In genomic region chr2:33042819-33043218, GRCh38 we compare ENCODE assay signal across 23 cellular contexts.
DNase-seq lines count a peak whose midpoint lies in the region; ATAC-seq and TF ChIP-seq lines count a peak whose summit lies in the region.
"Had no signal": no experiment of that assay in that cellular context is flagged by ENCODE, and none has a peak within 500 bp of the region (broad histone marks: within the 10 kb centered on the region; RNA-seq: fewer than 3 reads in every experiment).

No MANE protein-coding gene starts in this region.

- peaks cover 3% of the 10 kb centered on the region; the same call in 1 of the 2 replicates for H3K79me2 ChIP-seq in SK-N-SH (ENCODE audit: insufficient read depth)

- H3K27me3 ChIP-seq in SK-N-SH (ENCODE audit: insufficient read depth) = no peaks in the 10 kb centered on the region
- no peaks in the 10 kb centered on the region for H3K27me3 ChIP-seq in gastroesophageal sphincter
- no peaks in the 10 kb centered on the region for H3K27me3 ChIP-seq in muscle layer of colon (ENCODE audit: control insufficient read depth in 1 of 2, insufficient read depth in 2 of 2, low read length in 2 of 2)
- no peaks in the 10 kb centered on the region for H3K27me3 ChIP-seq in vagina
- H3K27me3 ChIP-seq: BLaER1 had no signal

- no peaks in the 10 kb centered on the region for H3F3A ChIP-seq in SK-N-SH (replicated peaks; ENCODE audit: insufficient read depth)

- H3K9ac ChIP-seq in SK-N-SH (no peak overlapping the region), muscle layer of colon (ENCODE audit: low read length) (no peak overlapping the region)
- H3K9ac ChIP-seq: BLaER1 had no signal

- CTCF ChIA-PET in SK-N-SH (lab: Yijun Ruan, JAX) = interaction anchor here (0.6 to 1.7 kb wide), 2 partner anchors 9 to 317 kb away, joined by 3 to 10 read pairs; no protein-coding TSS in a partner anchor

- H3K27ac ChIP-seq in SK-N-SH (ENCODE audit: low read depth in 2 of 2, low read length in 1 of 2) = no peak overlapping the region
- peak overlapping the region; percentile 10 to 79 (median 66) for H3K27ac ChIP-seq in gastroesophageal sphincter
- peak overlapping the region; percentile 24 for H3K27ac ChIP-seq in muscle layer of colon (ENCODE audit: low read depth, low read length)
- peak overlapping the region; percentile 20 for H3K27ac ChIP-seq in vagina
- H3K27ac ChIP-seq: 22Rv1, BLaER1 had no signal

- no peak overlapping the region for H2AFZ ChIP-seq in SK-N-SH (ENCODE audit: low read depth)
- H2AFZ ChIP-seq: GM23338 had no signal

- ATAC-seq in SK-N-SH treated with all-trans-retinoic acid at 6 μM for 48 hours (peak; percentile 47; the same call in 2 of the 3 replicates), gastroesophageal sphincter (no peak), GM18870 (IDR thresholded peaks at IDR 0.05; ENCODE audit: unreplicated experiment) (no peak)
- no peak for ATAC-seq in stimulated activated naive CD8-positive, alpha-beta T cell treated with anti-CD3 and anti-CD28 coated beads, Interleukin-15, Interleukin-2, amounts not matched to agents 100 U/mL and 50 U/mL, for 24 hours
- ATAC-seq: GM23338, Panc1 had no signal

- no peaks in the 10 kb centered on the region for H3K4me1 ChIP-seq in SK-N-SH (ENCODE audit: control insufficient read depth in 1 of 2, insufficient read depth in 2 of 2, low read depth in 1 of 2, low read length in 1 of 2)
- peaks cover 0 to 54% (median 9%) of the 10 kb centered on the region in 3 donors for H3K4me1 ChIP-seq in gastroesophageal sphincter
- H3K4me1 ChIP-seq in muscle layer of colon (ENCODE audit: insufficient read depth, low read length) = peaks cover 21% of the 10 kb centered on the region
- H3K4me1 ChIP-seq in vagina = peaks cover 9% of the 10 kb centered on the region
- H3K4me1 ChIP-seq: BLaER1, HAP-1 had no signal

- 71% methylated on average over 3 of the region's 3 CpGs for WGBS in SK-N-SH (ENCODE audit: low lambda C conversion rate)
- 76 to 77% methylated on average over 3 of the region's 3 CpGs for WGBS in gastroesophageal sphincter (ENCODE audit: low coverage in 1 of 2), 2 donors

- TF ChIP-seq EP300 in SK-N-SH (IDR thresholded peaks at IDR 0.05; ENCODE audit: borderline replicate concordance in 1 of 2, low read depth in 1 of 2, low read length in 1 of 2) (no peak), gastroesophageal sphincter (IDR thresholded peaks at IDR 0.05) (no peak)

- H3K4me3 ChIP-seq in SK-N-SH (ENCODE audit: low read depth in 2 of 2, low read length in 1 of 2) = no peak overlapping the region
- no peak overlapping the region for H3K4me3 ChIP-seq in gastroesophageal sphincter
- no peak overlapping the region for H3K4me3 ChIP-seq in muscle layer of colon (ENCODE audit: low read depth in 1 of 2, low read length in 2 of 2)
- H3K4me3 ChIP-seq in vagina = no peak overlapping the region
- H3K4me3 ChIP-seq: BLaER1, GM23338, HAP-1 had no signal

- TF ChIP-seq POLR2A in gastroesophageal sphincter (IDR thresholded peaks at IDR 0.05) = no peak
- no peak for TF ChIP-seq POLR2A in vagina (IDR thresholded peaks at IDR 0.05)

- no peak overlapping the region for H3K4me2 ChIP-seq in SK-N-SH
- H3K4me2 ChIP-seq: BLaER1, GM23338 had no signal

- TF ChIP-seq RAD21 in SK-N-SH (IDR thresholded peaks at IDR 0.05; ENCODE audit: low read length) = no peak

- TF ChIP-seq CTCF in SK-N-SH (IDR thresholded peaks at IDR 0.05) = no peak
- TF ChIP-seq CTCF in gastroesophageal sphincter (IDR thresholded peaks at IDR 0.05) = no peak
- no peak for TF ChIP-seq CTCF in vagina (IDR thresholded peaks at IDR 0.05)

- no peaks in the 10 kb centered on the region for H4K20me1 ChIP-seq in SK-N-SH (ENCODE audit: insufficient read depth)
- H4K20me1 ChIP-seq: BLaER1 had no signal

- DNase-seq in SK-N-SH = no peak
- DNase-seq in vagina (ENCODE audit: extremely low spot score in 2 of 2) = no peak
- DNase-seq in stimulated activated naive CD8-positive, alpha-beta T cell treated with anti-CD3 and anti-CD28 coated beads, Interleukin-15, Interleukin-2, amounts not matched to agents 100 U/mL and 50 U/mL, for 24 hours = no peak
- DNase-seq in globus pallidus (ENCODE audit: low spot score) = no peak
- DNase-seq: ACHN; CD4-positive, alpha-beta memory T cell; KG1; NCI-H1105 treated with DMSO at 0.1 percent for 48 hours; NCI-H2029 treated with DMSO at 0.1 percent for 48 hours; NCI-H345; NCI-H524; NCI-H774; NK-92 treated with Interleukin-12 subunit alpha and Interleukin-12 subunit beta, amount 100 ng/mL, for 24 hours; SIG-M5 had no signal

- intact Hi-C loops in vagina (cut with DNase I) = no loop called here

- H3K9me3 ChIP-seq in SK-N-SH (no peaks in the 10 kb centered on the region), gastroesophageal sphincter (no peaks in the 10 kb centered on the region), muscle layer of colon (ENCODE audit: low read length) (no peaks in the 10 kb centered on the region), vagina (no peaks in the 10 kb centered on the region)
- H3K9me3 ChIP-seq: BLaER1, HAP-1 had no signal

- no peaks in the 10 kb centered on the region for H3K36me3 ChIP-seq in SK-N-SH (replicated peaks in 1 of 2; ENCODE audit: control insufficient read depth in 1 of 2, insufficient read depth in 2 of 2, low read length in 1 of 2)
- H3K36me3 ChIP-seq in gastroesophageal sphincter = no peaks in the 10 kb centered on the region
- no peaks in the 10 kb centered on the region for H3K36me3 ChIP-seq in muscle layer of colon (ENCODE audit: insufficient read depth, low read length)
- H3K36me3 ChIP-seq in vagina = no peaks in the 10 kb centered on the region
- H3K36me3 ChIP-seq: BLaER1, HAP-1 had no signal

- POLR2A ChIA-PET in SK-N-SH (lab: Yijun Ruan, JAX) = no interaction called here

- no peaks in the 10 kb centered on the region for H3K9me2 ChIP-seq in SK-N-SH

TF ChIP-seq in SK-N-SH treated with all-trans-retinoic acid at 6 μM for 48 hours, 23 proteins besides CTCF, POLR2A, EP300 and RAD21 (continues in another document):
- no peak for TF ChIP-seq CSRNP3 (CRISPR knock-in tag; IDR thresholded peaks at IDR 0.05)
- no peak for TF ChIP-seq CREB5 (CRISPR knock-in tag; IDR thresholded peaks at IDR 0.05; ENCODE audit: low read depth)
- no peak for TF ChIP-seq OSR1 (CRISPR knock-in tag; IDR thresholded peaks at IDR 0.05)
- TF ChIP-seq ARNTL (CRISPR knock-in tag; IDR thresholded peaks at IDR 0.05; ENCODE audit: borderline replicate concordance, low read depth) = no peak
- TF ChIP-seq ZNF8 (CRISPR knock-in tag; IDR thresholded peaks at IDR 0.05) = no peak
- TF ChIP-seq ZC3H10 (CRISPR knock-in tag; IDR thresholded peaks at IDR 0.05) = no peak

TF ChIP-seq in SK-N-SH, 30 proteins besides CTCF, POLR2A, EP300 and RAD21:
- TF ChIP-seq YY1 (IDR thresholded peaks at IDR 0.05; ENCODE audit: low read depth) = no peak
- TF ChIP-seq NFIC (IDR thresholded peaks at IDR 0.05; ENCODE audit: borderline replicate concordance) = no peak
- no peak for TF ChIP-seq FOSL2 (IDR thresholded peaks at IDR 0.05; ENCODE audit: borderline replicate concordance, low read depth)
- TF ChIP-seq ZBTB33 (IDR thresholded peaks at IDR 0.05; ENCODE audit: borderline replicate concordance, low read depth) = no peak
- no peak for TF ChIP-seq ELF1 (IDR thresholded peaks at IDR 0.05)

Comparison
In these comparisons a context has a peak if more than half of its experiments do, and no peak if none do; other contexts are left out.
1. H3K27ac ChIP-seq: peak in gastroesophageal sphincter (4 of 4), muscle layer of colon (single experiment) and vagina (single experiment); none in SK-N-SH (0 of 2).